Comparison of ENCODE assay signal across 8 cellular contexts in the genomic region with DNA sequence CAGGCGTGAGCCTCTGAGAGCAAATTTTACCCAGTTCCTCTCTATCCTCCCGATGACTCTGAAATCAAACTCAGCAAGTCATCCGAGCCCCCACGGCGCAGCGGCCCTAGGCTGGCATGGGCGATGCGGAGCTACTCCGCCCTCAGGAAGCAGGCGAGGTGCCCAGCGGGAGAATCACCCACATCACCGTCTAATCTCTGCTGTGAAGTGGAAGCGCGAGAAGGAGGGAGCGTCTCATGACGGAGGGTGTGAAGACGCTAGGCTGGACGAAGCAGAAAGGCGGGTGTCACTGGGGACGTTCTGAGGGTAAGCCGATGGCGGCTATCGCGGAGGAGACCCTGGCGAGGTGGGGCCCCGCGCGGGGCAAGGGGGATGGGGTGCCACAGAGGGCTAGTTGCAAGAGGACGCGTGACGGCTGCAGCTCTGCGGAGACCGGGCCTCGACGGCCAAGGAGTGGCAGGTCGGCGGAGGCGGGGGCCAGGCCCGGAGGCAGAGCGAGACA.
A peak's percentile ranks its signal among the peaks of the same experiment; 100 is the strongest.
DNase-seq lines count a peak whose midpoint lies in the region; ATAC-seq and TF ChIP-seq lines count a peak whose summit lies in the region.

No MANE protein-coding gene starts in this region.

- ATAC-seq in HG02852 (IDR thresholded peaks at IDR 0.05; ENCODE audit: unreplicated experiment), result peak; percentile 11
- no peak for ATAC-seq in GM21619 (IDR thresholded peaks at IDR 0.05; ENCODE audit: unreplicated experiment)

- H3K9me3 ChIP-seq in OCI-LY3 (ENCODE audit: insufficient read depth, low read length), result no peaks in the 10 kb centered on the region
- no peaks in the 10 kb centered on the region for H3K9me3 ChIP-seq in iPS-18a (ENCODE audit: control insufficient read depth, low read depth, low read length)

- DNase-seq in NK-92 treated with Interleukin-12 subunit alpha and Interleukin-12 subunit beta, amount 100 ng/mL, for 24 hours (lab: John Stamatoyannopoulos, UW), result peak; percentile 41
- DNase-seq in NK-92 (lab: John Stamatoyannopoulos, UW; ENCODE audit: unreplicated experiment) (no peak), astrocyte of the spinal cord (ENCODE audit: low read depth, low spot score) (peak; percentile 50)

- in situ Hi-C loops in astrocyte of the spinal cord (cut with HindIII; ENCODE audit: low sequenced_read_pairs), result no loop called here

- peak overlapping the region; percentile 69 for H2AFZ ChIP-seq in OCI-LY3 (ENCODE audit: low read depth, low read length)

- TF ChIP-seq CTCF in OCI-LY3 (IDR thresholded peaks at IDR 0.05; ENCODE audit: low read depth, low read length) (no peak), astrocyte of the spinal cord (IDR thresholded peaks at IDR 0.05; ENCODE audit: low read depth, low read length) (no peak)

- H3K27me3 ChIP-seq in OCI-LY3 (ENCODE audit: low read depth, low read length), result peaks cover 3% of the 10 kb centered on the region; the same call in 1 of the 2 replicates
- peaks cover 8% of the 10 kb centered on the region for H3K27me3 ChIP-seq in iPS-18a (ENCODE audit: control insufficient read depth, insufficient read depth, low read length)

- H3K27ac ChIP-seq in OCI-LY3 (ENCODE audit: low read length), result peak overlapping the region; percentile 79
- H3K27ac ChIP-seq in iPS-18a (ENCODE audit: low read length), result no peak overlapping the region
- H3K27ac ChIP-seq in skin epidermis, result peak overlapping the region in 18 of 21 experiments; percentile 10 to 92 (median 72)

- H3K79me2 ChIP-seq in OCI-LY3 (ENCODE audit: low read length), result peaks cover 11% of the 10 kb centered on the region; the same call in 1 of the 2 replicates

- H3K36me3 ChIP-seq in OCI-LY3 (replicated peaks; ENCODE audit: low read depth, low read length), result no peaks in the 10 kb centered on the region
- no peaks in the 10 kb centered on the region for H3K36me3 ChIP-seq in iPS-18a (ENCODE audit: control insufficient read depth, low read depth, low read length)

- H3K4me1 ChIP-seq in OCI-LY3 (ENCODE audit: low read length), result peaks cover 22% of the 10 kb centered on the region
- peaks cover 7% of the 10 kb centered on the region for H3K4me1 ChIP-seq in iPS-18a (ENCODE audit: control insufficient read depth, low read depth, low read length)

- H4K20me1 ChIP-seq in OCI-LY3 (ENCODE audit: insufficient read depth, low read length), result no peaks in the 10 kb centered on the region

- peak overlapping the region; percentile 91 for H3K4me2 ChIP-seq in OCI-LY3 (ENCODE audit: low read length)

- peak overlapping the region; percentile 85 for H3K9ac ChIP-seq in OCI-LY3 (ENCODE audit: low read length)
- H3K9ac ChIP-seq in iPS-18a (ENCODE audit: low read length), result no peak overlapping the region

- H3K4me3 ChIP-seq in OCI-LY3 (ENCODE audit: low read length) (peak overlapping the region; percentile 83), astrocyte of the spinal cord (ENCODE audit: low read depth, low read length) (peak overlapping the region; percentile 49), iPS-18a (ENCODE audit: low read length) (peak overlapping the region; percentile 90), skin epidermis (peak overlapping the region; percentile 49 to 68 (median 58))
